21 cellular contexts compared by ENCODE assay signal in the genomic region with DNA sequence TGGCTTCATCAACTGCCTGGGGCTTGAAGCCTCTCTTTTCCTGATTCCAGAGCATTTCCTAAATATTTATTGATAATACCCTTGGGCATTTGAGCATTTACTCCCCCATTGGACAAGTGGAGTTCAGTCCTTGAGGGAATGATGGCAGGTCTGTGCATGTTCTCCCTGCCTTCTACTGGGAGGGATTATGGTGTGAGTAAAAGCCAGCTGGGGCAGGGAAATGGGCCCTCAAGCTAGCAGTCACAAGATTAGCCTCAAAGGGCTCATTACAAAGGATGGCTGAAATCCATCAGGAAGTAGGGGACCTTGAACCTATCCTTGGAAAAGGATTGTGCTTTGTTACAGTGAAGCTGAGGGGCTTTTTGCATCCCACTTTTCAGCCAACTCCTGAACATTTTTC. TPM values are rescaled to one million over a fixed set of nuclear protein-coding genes. Genes with fewer than 3 reads are reported as not detected.
DNase-seq lines count a peak whose midpoint lies in the region; ATAC-seq and TF ChIP-seq lines count a peak whose summit lies in the region.
"Had no signal": no experiment of that assay in that cellular context is flagged by ENCODE, and none has a peak within 500 bp of the region (broad histone marks: within the 10 kb centered on the region; RNA-seq: fewer than 3 reads in every experiment).

No MANE protein-coding gene starts in this region.

- H3K27me3 Mint-ChIP-seq in MCF 10A (ENCODE audit: insufficient read depth, unreplicated experiment), result peaks cover 5% of the 10 kb centered on the region
- H3K27me3 Mint-ChIP-seq in naive thymus-derived CD8-positive, alpha-beta T cell, result peaks cover 0 to 9% (median 3%) of the 10 kb centered on the region in 5 donors
- H3K27me3 Mint-ChIP-seq: CD4-positive, CD25-positive, alpha-beta regulatory T cell had no signal

- no peak overlapping the region for H3K4me3 Mint-ChIP-seq in MCF 10A (ENCODE audit: unreplicated experiment)
- H3K4me3 Mint-ChIP-seq in naive thymus-derived CD8-positive, alpha-beta T cell, result no peak overlapping the region
- H3K4me3 Mint-ChIP-seq: CD4-positive, CD25-positive, alpha-beta regulatory T cell had no signal

- no peaks in the 10 kb centered on the region for H3K36me3 ChIP-seq in breast epithelium
- H3K36me3 ChIP-seq: BE2C, SJCRH30 had no signal

- no peaks in the 10 kb centered on the region for H3K9me3 Mint-ChIP-seq in MCF 10A (ENCODE audit: unreplicated experiment)
- no peaks in the 10 kb centered on the region for H3K9me3 Mint-ChIP-seq in naive thymus-derived CD8-positive, alpha-beta T cell

- CTCF ChIA-PET in MCF 10A (lab: Yijun Ruan, JAX), result no interaction called here

- H3K36me3 Mint-ChIP-seq in MCF 10A (ENCODE audit: insufficient read depth, unreplicated experiment), result no peaks in the 10 kb centered on the region
- H3K36me3 Mint-ChIP-seq in naive thymus-derived CD8-positive, alpha-beta T cell, result no peaks in the 10 kb centered on the region
- H3K36me3 Mint-ChIP-seq: CD4-positive, CD25-positive, alpha-beta regulatory T cell had no signal

- no peak for TF ChIP-seq POLR2A in breast epithelium (IDR thresholded peaks at IDR 0.05)

- H3K27me3 ChIP-seq in breast epithelium, result no peaks in the 10 kb centered on the region
- H3K27me3 ChIP-seq: BE2C, SJCRH30 had no signal

- H3K4me1 Mint-ChIP-seq in MCF 10A (ENCODE audit: insufficient read depth, unreplicated experiment), result peaks cover 7% of the 10 kb centered on the region
- peaks cover 0 to 3% (median 0%) of the 10 kb centered on the region in 4 donors for H3K4me1 Mint-ChIP-seq in naive thymus-derived CD8-positive, alpha-beta T cell
- H3K4me1 Mint-ChIP-seq: CD4-positive, CD25-positive, alpha-beta regulatory T cell had no signal

- intact Hi-C loops in MCF 10A (cut with micrococcal nuclease) (no loop called here), breast epithelium (cut with DNase I; ENCODE audit: low total_unique reads) (no loop called here)

- in situ Hi-C loops in SK-MEL-5 (cut with HindIII; ENCODE audit: low pct_unique_long_range_greater_than_20kb, low sequenced_read_pairs), result no loop called here

- no peak overlapping the region for H3K4me3 ChIP-seq in breast epithelium
- H3K4me3 ChIP-seq: GM23248, SJCRH30 had no signal

- H3K9me3 ChIP-seq in breast epithelium, result no peaks in the 10 kb centered on the region
- H3K9me3 ChIP-seq: BE2C, SJCRH30 had no signal

- TF ChIP-seq CTCF in MCF 10A (IDR thresholded peaks at IDR 0.05; ENCODE audit: unreplicated experiment) (no peak), breast epithelium (IDR thresholded peaks at IDR 0.05) (no peak)

- no peak overlapping the region for H3K27ac ChIP-seq in breast epithelium
- H3K27ac ChIP-seq: GM23248, SJCRH30 had no signal

- H3K4me1 ChIP-seq in breast epithelium, result no peaks in the 10 kb centered on the region
- H3K4me1 ChIP-seq: BE2C, SJCRH30 had no signal

- BruUV-seq in MCF 10A (replicated peaks; lab: Mats Ljungman, UMichigan), result no TSS peak

- DNase-seq in MCF 10A (ENCODE audit: unreplicated experiment), result peak; percentile 31
- no peak for DNase-seq in breast epithelium (ENCODE audit: low spot score in 2 of 2)
- peak; percentile 75 for DNase-seq in SK-MEL-5 (ENCODE audit: low read depth, low spot score)
- no peak for DNase-seq in naive thymus-derived CD8-positive, alpha-beta T cell
- no peak for DNase-seq in nucleus accumbens (lab: John Stamatoyannopoulos, UW)
- no peak for DNase-seq in germinal center (ENCODE audit: low spot score)
- DNase-seq: BE2C; Calu3; CD4-positive, CD25-positive, alpha-beta regulatory T cell; GF-D8; GM23248; KG1; MV-4-11; NCI-H1694 treated with DMSO at 0.1 percent for 48 hours; NCI-H345; NCI-H524 treated with DMSO at 0.1 percent for 48 hours; OCI-M1; RPMI8226 had no signal

- ATAC-seq in esophagus mucosa (peak; percentile 60), HG03571 (IDR thresholded peaks at IDR 0.05; ENCODE audit: unreplicated experiment) (no peak)
- ATAC-seq in naive thymus-derived CD8-positive, alpha-beta T cell, result no peak

- no peak overlapping the region for H3K27ac Mint-ChIP-seq in MCF 10A (ENCODE audit: low read depth, unreplicated experiment)
- H3K27ac Mint-ChIP-seq in naive thymus-derived CD8-positive, alpha-beta T cell, result no peak overlapping the region
- H3K27ac Mint-ChIP-seq: CD4-positive, CD25-positive, alpha-beta regulatory T cell had no signal

- POLR2A ChIA-PET in MCF 10A (lab: Yijun Ruan, JAX), result no interaction called here
- POLR2A ChIA-PET in naive thymus-derived CD8-positive, alpha-beta T cell (lab: Charles Lee), result interaction anchor here (1.5 kb wide), 1 partner anchor 26 kb away, joined by 4 read pairs; no protein-coding TSS in a partner anchor

RNA-seq across cellular contexts. Expression of a gene that starts 24.2 kb away (rescaled TPM):
- total RNA-seq in MCF 10A (2022), result 51.7 and 60.4 TPM in 2 replicates
- total RNA-seq in breast epithelium, result 100 to 1,000 TPM; 107 to 213 (median 136) TPM
- 168 and 169 TPM in 2 replicates for total RNA-seq in SK-MEL-5 (2014; rRNA removed; shearing (Covaris generic))
- polyA plus RNA-seq in SK-MEL-5 (2015; cell fraction: cytosol; rRNA removed), result 78.1 and 96.7 TPM in 2 replicates
- 181 and 213 TPM in 2 replicates for polyA plus RNA-seq in SK-MEL-5 (2015; cell fraction: nucleus; rRNA removed)
- 32.5 TPM for total RNA-seq in esophagus mucosa
- total RNA-seq in naive thymus-derived CD8-positive, alpha-beta T cell, result 10 to 100 TPM; 56.9 to 58.2 TPM
- 10 to 100 TPM; 46.8 to 53.3 (median 47.4) TPM for polyA plus RNA-seq in naive thymus-derived CD8-positive, alpha-beta T cell

Comparison
In these comparisons a context has a peak if more than half of its experiments do, and no peak if none do; other contexts are left out.
1. DNase-seq: peak in MCF 10A (single experiment) and SK-MEL-5 (single experiment); none in breast epithelium (0 of 2), naive thymus-derived CD8-positive, alpha-beta T cell (0 of 10), nucleus accumbens (0 of 56) and germinal center (single experiment).